Comparison of ENCODE assay signal across 9 cellular contexts in genomic region chr19:12484011-12484370, GRCh38. TPM values are rescaled to one million over a fixed set of nuclear protein-coding genes. Genes with fewer than 3 reads are reported as not detected.
DNase-seq lines count a peak whose midpoint lies in the region; ATAC-seq, FAIRE-seq and TF ChIP-seq lines count a peak whose summit lies in the region.
"Had no signal": no experiment of that assay in that cellular context is flagged by ENCODE, and none has a peak within 500 bp of the region (broad histone marks: within the 10 kb centered on the region; RNA-seq: fewer than 3 reads in every experiment).

No MANE protein-coding gene starts in this region.

- peak in 1 of 2 experiments; percentile 8 for DNase-seq in HAP-1 (ENCODE audit: low spot score in 2 of 2)
- no peak for DNase-seq in WTC11 (ENCODE audit: low spot score)
- no peak for DNase-seq in iPS DF 6.9 (ENCODE audit: low read depth, low spot score)
- DNase-seq in small intestine = no peak
- no peak for DNase-seq in H4 (ENCODE audit: low spot score)
- no peak for DNase-seq in HTR-8/SVneo (ENCODE audit: insufficient read length, low spot score)
- no peak for DNase-seq in globus pallidus (ENCODE audit: low spot score)

- H3K27me3 ChIP-seq in HAP-1 (ENCODE audit: low read depth) (no peaks in the 10 kb centered on the region), iPS DF 6.9 (ENCODE audit: control insufficient read depth, insufficient read depth, low read length) (no peaks in the 10 kb centered on the region), small intestine (ENCODE audit: control insufficient read depth in 2 of 2, insufficient read depth in 2 of 2, low read length in 2 of 2) (no peaks in the 10 kb centered on the region)

- no peak for ATAC-seq in WTC11
- ATAC-seq in GM19023 (IDR thresholded peaks at IDR 0.05; ENCODE audit: unreplicated experiment) = no peak

- H3K4me1 ChIP-seq in HAP-1 (no peaks in the 10 kb centered on the region), iPS DF 6.9 (ENCODE audit: control insufficient read depth, insufficient read depth, low read length) (no peaks in the 10 kb centered on the region), small intestine (ENCODE audit: control insufficient read depth in 2 of 2, insufficient read depth in 1 of 2, low read depth in 1 of 2, low read length in 1 of 2) (peaks cover 2 to 3% of the 10 kb centered on the region in 2 donors)

- in situ Hi-C loops in HAP-1 (cut with MboI; ENCODE audit: low sequenced_read_pairs) = no loop called here

- H3K36me3 Mint-ChIP-seq in WTC11 = no peaks in the 10 kb centered on the region

- no peak for TF ChIP-seq CTCF in WTC11 (IDR thresholded peaks at IDR 0.05)

- H3K27me3 Mint-ChIP-seq in WTC11 (ENCODE audit: low read depth) = peaks cover 14% of the 10 kb centered on the region

- no peak overlapping the region for H3K27ac Mint-ChIP-seq in WTC11

- POLR2A ChIA-PET in WTC11 (lab: Charles Lee) = interaction anchor here (0.6 to 2.4 kb wide), 3 partner anchors 12 to 43 kb away, joined by 4 to 15 read pairs (median 8); partner anchors contain the start of gene ZNF443

- H3K4me3 ChIP-seq in HAP-1 = peak overlapping the region; percentile 79
- peak overlapping the region; percentile 73; the same call in 1 of the 2 replicates for H3K4me3 ChIP-seq in iPS DF 6.9 (ENCODE audit: low read length)
- H3K4me3 ChIP-seq in small intestine (ENCODE audit: low read depth in 1 of 2, low read length in 2 of 2) = peak overlapping the region; percentile 72 to 81

- H3K9me3 ChIP-seq in HAP-1 (no peaks in the 10 kb centered on the region), iPS DF 6.9 (ENCODE audit: control insufficient read depth, insufficient read depth, low read length) (no peaks in the 10 kb centered on the region; the same call in 1 of the 2 replicates), small intestine (ENCODE audit: control insufficient read depth, low read depth) (no peaks in the 10 kb centered on the region)

- H3K4me1 Mint-ChIP-seq in WTC11 = peaks cover 16% of the 10 kb centered on the region

- FAIRE-seq in small intestine (lab: Jason Lieb, UNC) = no peak
- FAIRE-seq in HTR-8/SVneo (lab: Jason Lieb, UNC) = no peak

- H3K27ac ChIP-seq in iPS DF 6.9 (ENCODE audit: low read length) = no peak overlapping the region
- no peak overlapping the region for H3K27ac ChIP-seq in small intestine (ENCODE audit: low read depth in 1 of 2, low read length in 1 of 2)

- no peaks in the 10 kb centered on the region for H3K36me3 ChIP-seq in HAP-1 (replicated peaks)
- H3K36me3 ChIP-seq in iPS DF 6.9 (ENCODE audit: control insufficient read depth, insufficient read depth, low read length) = no peaks in the 10 kb centered on the region
- no peaks in the 10 kb centered on the region for H3K36me3 ChIP-seq in small intestine (ENCODE audit: control insufficient read depth in 2 of 2, insufficient read depth in 2 of 2, low read length in 2 of 2)

- H3K4me3 Mint-ChIP-seq in WTC11 = peak overlapping the region; percentile 89

- CTCF ChIA-PET in WTC11 (lab: Charles Lee) = interaction anchor here (1.0 to 2.9 kb wide), 4 partner anchors 29 to 393 kb away, joined by 3 to 12 read pairs (median 4); partner anchors contain the start of genes ZNF442 and ZNF564

- no CpG with 5 or more reads among the region's 13 CpGs for WGBS in iPS DF 6.9 (ENCODE audit: insufficient coverage, insufficient read length)
- WGBS in small intestine, 3 donors = 0 to 4% (median 2%) methylated on average over 13 of the region's 13 CpGs

- H3K9me3 Mint-ChIP-seq in WTC11 = no peaks in the 10 kb centered on the region

TF ChIP-seq in WTC11, 78 proteins besides CTCF, POLR2A, EP300 and RAD21:
- 0 out of 2 replicates have a peak, but pooled peaks have one; percentile 30 for TF ChIP-seq TEAD4 (CRISPR knock-in tag; IDR thresholded peaks at IDR 0.05)
- TF ChIP-seq GRHL2 (CRISPR knock-in tag; IDR thresholded peaks at IDR 0.05; ENCODE audit: insufficient replicate concordance, severe bottlenecking) = no peak

RNA-seq across cellular contexts. Expression of gene ZNF709, which starts 0.6 kb away (rescaled TPM):
- total RNA-seq in WTC11 (2021) = 3.0 to 3.8 TPM (median 3.4 TPM) in 3 replicates
- under 1 TPM in 1 of 3 donors, not detected in 2; 0.76 TPM for polyA plus RNA-seq in small intestine
- total RNA-seq in H4 (2014; rRNA removed; shearing (Covaris generic)) = 0.81 TPM in 1 of 2 replicates, not detected in the other
- total RNA-seq: HT1080 had no signal

RNA-seq across cellular contexts. Expression of gene ZNF443, which starts 43.2 kb away (rescaled TPM):
- total RNA-seq in WTC11 (2021) = 7.0 to 8.0 TPM (median 7.1 TPM) in 3 replicates
- polyA plus RNA-seq in small intestine = 1 to 10 TPM; 1.6 to 2.5 (median 2.2) TPM
- total RNA-seq in H4 (2014; rRNA removed; shearing (Covaris generic)) = 2.1 and 3.1 TPM in 2 replicates
